In genomic region chr14:54047645-54048308, GRCh38 we compare ENCODE assay signal across 1 cellular context.
A peak's percentile ranks its signal among the peaks of the same experiment; 100 is the strongest.
TF ChIP-seq lines count a peak whose summit lies in the region.

No MANE protein-coding gene starts in this region.

TF ChIP-seq in HepG2, 621 proteins besides CTCF, POLR2A, EP300 and RAD21 (continued from another document and continues in another):
- TF ChIP-seq SIX4 (CRISPR knock-in tag; IDR thresholded peaks at IDR 0.05) (peak; percentile 40; the same call in 1 of the 2 replicates), ZNF883 (CRISPR knock-in tag; IDR thresholded peaks at IDR 0.05; ENCODE audit: not compliant biosample characterization) (no peak), PPARG (CRISPR knock-in tag; conservative IDR thresholded peaks at IDR 0.05) (peak; percentile 75), ZGPAT (CRISPR knock-in tag; IDR thresholded peaks at IDR 0.05) (peak; percentile 86), MIXL1 (CRISPR knock-in tag; IDR thresholded peaks at IDR 0.05) (peak; percentile 74), PHF21A (CRISPR knock-in tag; IDR thresholded peaks at IDR 0.05) (peak; percentile 50), ZBTB46 (CRISPR knock-in tag; IDR thresholded peaks at IDR 0.05; ENCODE audit: borderline replicate concordance) (no peak), NCOA2 (CRISPR knock-in tag; IDR thresholded peaks at IDR 0.05) (peak; percentile 82), ZNF772 (CRISPR knock-in tag; IDR thresholded peaks at IDR 0.05) (peak; percentile 50; the same call in 1 of the 2 replicates), SOX13 (IDR thresholded peaks at IDR 0.05) (peak; percentile 27; the same call in 1 of the 2 replicates), SOX13 (CRISPR knock-in tag; conservative IDR thresholded peaks at IDR 0.05 in 1 of 2, IDR thresholded peaks at IDR 0.05 in 1 of 2) (peak in 1 of 2 experiments; percentile 90; a peak in 2 of 4 replicates), FOSL2 (CRISPR knock-in tag; IDR thresholded peaks at IDR 0.05) (peak; percentile 42; the same call in 1 of the 2 replicates), RERE (CRISPR knock-in tag; IDR thresholded peaks at IDR 0.05; ENCODE audit: low read depth) (peak; percentile 34; the same call in 1 of the 2 replicates), ZNF124 (CRISPR knock-in tag; IDR thresholded peaks at IDR 0.05) (peak; percentile 53; the same call in 1 of the 2 replicates), MAZ (IDR thresholded peaks at IDR 0.05; ENCODE audit: borderline replicate concordance, low read depth, low read length) (no peak), MAZ (CRISPR knock-in tag; IDR thresholded peaks at IDR 0.05; ENCODE audit: low read depth) (no peak), TBX2 (CRISPR knock-in tag; IDR thresholded peaks at IDR 0.05; ENCODE audit: borderline replicate concordance) (peak; percentile 81), ZNF280D (CRISPR knock-in tag; IDR thresholded peaks at IDR 0.05) (peak; percentile 58; the same call in 1 of the 2 replicates), ZNF710 (CRISPR knock-in tag; IDR thresholded peaks at IDR 0.05; ENCODE audit: borderline replicate concordance) (peak; percentile 64; the same call in 1 of the 2 replicates), BATF2 (CRISPR knock-in tag; IDR thresholded peaks at IDR 0.05) (no peak), BCL6 (CRISPR knock-in tag; IDR thresholded peaks at IDR 0.05) (peak; percentile 92), AFF4 (CRISPR knock-in tag; IDR thresholded peaks at IDR 0.05) (peak; percentile 50; the same call in 1 of the 2 replicates), ONECUT2 (CRISPR knock-in tag; IDR thresholded peaks at IDR 0.05) (no peak), HBP1 (CRISPR knock-in tag; IDR thresholded peaks at IDR 0.05; ENCODE audit: low read depth) (0 out of 2 replicates have a peak, but pooled peaks have one; percentile 23), FOXA1 (IDR thresholded peaks at IDR 0.05) (peak; percentile 63), FOXA1 (CRISPR knock-in tag; IDR thresholded peaks at IDR 0.05) (peak; percentile 94), NFE2L1 (CRISPR knock-in tag; IDR thresholded peaks at IDR 0.05; ENCODE audit: borderline replicate concordance) (no peak), ZNF766 (CRISPR knock-in tag; IDR thresholded peaks at IDR 0.05; ENCODE audit: borderline replicate concordance) (no peak), ZNF383 (CRISPR knock-in tag; IDR thresholded peaks at IDR 0.05; ENCODE audit: borderline replicate concordance) (no peak), ZMYM3 (CRISPR knock-in tag; IDR thresholded peaks at IDR 0.05) (peak; percentile 50; the same call in 1 of the 2 replicates), PAF1 (CRISPR knock-in tag; IDR thresholded peaks at IDR 0.05) (no peak), ZBTB42 (CRISPR knock-in tag; IDR thresholded peaks at IDR 0.05) (no peak), U2AF2 (IDR thresholded peaks at IDR 0.05; ENCODE audit: low read depth, low read length) (no peak), ZNF770 (CRISPR knock-in tag; IDR thresholded peaks at IDR 0.05) (peak; percentile 49; the same call in 1 of the 2 replicates), RCOR2 (CRISPR knock-in tag; IDR thresholded peaks at IDR 0.05) (peak; percentile 96), CREM (IDR thresholded peaks at IDR 0.05) (peak; percentile 68), CREM (CRISPR knock-in tag; IDR thresholded peaks at IDR 0.05) (no peak), MEIS2 (CRISPR knock-in tag; IDR thresholded peaks at IDR 0.05) (peak; percentile 88)
